ENCODE assay signal across 2 cellular contexts in genomic region chr10:89173075-89173474, GRCh38.
TF ChIP-seq lines count a peak whose summit lies in the region.

No MANE protein-coding gene starts in this region.

TF ChIP-seq in IMR-90, 13 proteins besides CTCF, POLR2A, EP300 and RAD21:
- TF ChIP-seq NFE2L2 (IDR thresholded peaks at IDR 0.05; ENCODE audit: low read depth, low read length) (peak; percentile 79), FOS (IDR thresholded peaks at IDR 0.05; ENCODE audit: low read depth, low read length) (no peak), MAFK (IDR thresholded peaks at IDR 0.05; ENCODE audit: low read depth, low read length) (peak; percentile 88), USF2 (IDR thresholded peaks at IDR 0.05; ENCODE audit: low read depth, low read length) (no peak)

TF ChIP-seq in K562, 482 proteins besides CTCF, POLR2A, EP300 and RAD21:
- TF ChIP-seq MAFG (tag; conservative IDR thresholded peaks at IDR 0.05) = peak; percentile 90
- peak; percentile 27; the same call in 1 of the 2 replicates for TF ChIP-seq MAFK (IDR thresholded peaks at IDR 0.05; ENCODE audit: low read length)
- no peak for TF ChIP-seq ZFP36 (IDR thresholded peaks at IDR 0.05; ENCODE audit: low read depth, low read length, partially characterized antibody)
- peak; percentile 79 for TF ChIP-seq ZNF316 (IDR thresholded peaks at IDR 0.05)
- no peak for TF ChIP-seq E2F8 (IDR thresholded peaks at IDR 0.05; ENCODE audit: low read depth, partially characterized antibody)
- peak; percentile 65 for TF ChIP-seq C11orf30 (IDR thresholded peaks at IDR 0.05; ENCODE audit: low read depth)
- 0 out of 2 replicates have a peak, but pooled peaks have one; percentile 33 for TF ChIP-seq NFE2 (IDR thresholded peaks at IDR 0.05; ENCODE audit: low read depth)
- TF ChIP-seq PHF20 (IDR thresholded peaks at IDR 0.05; ENCODE audit: partially characterized antibody) = no peak
TF ChIP-seq in K562: peak in this region for 5.
